8 cellular contexts compared by ENCODE assay signal in genomic region chr1:116020668-116021272, GRCh38. TPM values are rescaled to one million over a fixed set of nuclear protein-coding genes. Genes with fewer than 3 reads are reported as not detected.
A peak's percentile ranks its signal among the peaks of the same experiment; 100 is the strongest.
DNase-seq lines count a peak whose midpoint lies in the region; ATAC-seq and TF ChIP-seq lines count a peak whose summit lies in the region.

No MANE protein-coding gene starts in this region.

- POLR2A ChIA-PET in RWPE1 (lab: Yijun Ruan, JAX; ENCODE audit: low non-redundant PET) = interaction anchor here (0.6 kb wide), 1 partner anchor 369 kb away, joined by 4 read pairs; no protein-coding TSS in a partner anchor

- H3K27ac Mint-ChIP-seq in activated naive CD8-positive, alpha-beta T cell treated with anti-CD3 and anti-CD28 coated beads, Interleukin-2, amount 50 U/mL, for 24 hours = no peak overlapping the region

- peak; percentile 61 for DNase-seq in G401 (ENCODE audit: low spot score)
- peak; percentile 40 for DNase-seq in RWPE1 (ENCODE audit: low spot score)
- DNase-seq in activated naive CD8-positive, alpha-beta T cell treated with anti-CD3 and anti-CD28 coated beads, Interleukin-2, amount 50 U/mL, for 24 hours = peak; percentile 45
- peak; percentile 63 for DNase-seq in right atrium auricular region (ENCODE audit: low spot score)
- peak; percentile 20 for DNase-seq in skeletal muscle cell (ENCODE audit: low read depth)
- DNase-seq in mesenteric fat pad (ENCODE audit: low spot score) = no peak

- no peaks in the 10 kb centered on the region for H3K9me3 Mint-ChIP-seq in activated naive CD8-positive, alpha-beta T cell treated with anti-CD3 and anti-CD28 coated beads, Interleukin-2, amount 50 U/mL, for 24 hours

- H3K9me3 ChIP-seq in right atrium auricular region = no peaks in the 10 kb centered on the region

- in situ Hi-C loops in G401 (cut with HindIII; ENCODE audit: low sequenced_read_pairs) = no loop called here

- CTCF ChIA-PET in RWPE1 (lab: Yijun Ruan, JAX) = interaction anchor here (0.6 to 0.7 kb wide), 7 partner anchors 33 to 751 kb away, joined by 3 to 6 read pairs (median 3); no protein-coding TSS in a partner anchor

- no peaks in the 10 kb centered on the region for H3K36me3 ChIP-seq in right atrium auricular region

- H3K4me3 ChIP-seq in right atrium auricular region (no peak overlapping the region), skeletal muscle cell (ENCODE audit: low read depth, low read length) (no peak overlapping the region)

- H3K36me3 Mint-ChIP-seq in activated naive CD8-positive, alpha-beta T cell treated with anti-CD3 and anti-CD28 coated beads, Interleukin-2, amount 50 U/mL, for 24 hours (ENCODE audit: low read depth) = no peaks in the 10 kb centered on the region

- H3K27ac ChIP-seq in RWPE1 (no peak overlapping the region), right atrium auricular region (no peak overlapping the region)

- no peaks in the 10 kb centered on the region for H3K27me3 ChIP-seq in right atrium auricular region

- peak; percentile 66 for TF ChIP-seq RAD21 in Ishikawa (IDR thresholded peaks at IDR 0.05; ENCODE audit: low read depth)

- peaks cover 8% of the 10 kb centered on the region for H3K27me3 Mint-ChIP-seq in activated naive CD8-positive, alpha-beta T cell treated with anti-CD3 and anti-CD28 coated beads, Interleukin-2, amount 50 U/mL, for 24 hours

- H3K4me1 Mint-ChIP-seq in activated naive CD8-positive, alpha-beta T cell treated with anti-CD3 and anti-CD28 coated beads, Interleukin-2, amount 50 U/mL, for 24 hours = no peaks in the 10 kb centered on the region

- no peaks in the 10 kb centered on the region for H3K4me1 ChIP-seq in right atrium auricular region

- no peak overlapping the region for H3K4me3 Mint-ChIP-seq in activated naive CD8-positive, alpha-beta T cell treated with anti-CD3 and anti-CD28 coated beads, Interleukin-2, amount 50 U/mL, for 24 hours

- no peak for TF ChIP-seq EP300 in Ishikawa (IDR thresholded peaks at IDR 0.05; ENCODE audit: borderline replicate concordance)

- ATAC-seq in GM21526 (IDR thresholded peaks at IDR 0.05; ENCODE audit: low FRiP score, unreplicated experiment) = peak; percentile 77
- peak; percentile 83 for ATAC-seq in activated naive CD8-positive, alpha-beta T cell treated with anti-CD3 and anti-CD28 coated beads, Interleukin-2, amount 50 U/mL, for 24 hours

- TF ChIP-seq CTCF in RWPE1 (conservative IDR thresholded peaks at IDR 0.05; ENCODE audit: low read depth) (peak; percentile 69), right atrium auricular region (IDR thresholded peaks at IDR 0.05) (peak; percentile 46 to 74)

TF ChIP-seq in Ishikawa, 13 proteins besides CTCF, POLR2A, EP300 and RAD21:
- TF ChIP-seq TEAD4 (IDR thresholded peaks at IDR 0.05) (no peak), FOXM1 (IDR thresholded peaks at IDR 0.05; ENCODE audit: borderline replicate concordance, low read depth) (no peak), MAX (IDR thresholded peaks at IDR 0.05) (no peak), YY1 (IDR thresholded peaks at IDR 0.05; ENCODE audit: low read depth) (no peak), CEBPB (IDR thresholded peaks at IDR 0.05) (no peak), CREB1 (IDR thresholded peaks at IDR 0.05; ENCODE audit: low read depth) (no peak), ZBTB7A (IDR thresholded peaks at IDR 0.05; ENCODE audit: low read depth) (no peak), NFIC (IDR thresholded peaks at IDR 0.05) (no peak), EGR1 (IDR thresholded peaks at IDR 0.05) (no peak), TAF1 (IDR thresholded peaks at IDR 0.05; ENCODE audit: low read depth) (no peak), REST (IDR thresholded peaks at IDR 0.05; ENCODE audit: low read depth) (no peak), USF1 (IDR thresholded peaks at IDR 0.05) (no peak), TCF12 (IDR thresholded peaks at IDR 0.05; ENCODE audit: low read depth) (no peak)

RNA-seq across cellular contexts. Expression of gene SLC22A15, which starts 44.5 kb away (rescaled TPM):
- total RNA-seq in G401 (2014; rRNA removed; shearing (Covaris generic)) = not detected in 2 replicates
- 10 to 100 TPM in 1 of 2 donors, 1 to 10 TPM in 1; 3.9 to 10.1 TPM for total RNA-seq in right atrium auricular region
- 5.1 TPM for total RNA-seq in mesenteric fat pad
